ENCODE assay signal across 9 cellular contexts in genomic region chr2:44937688-44938240, GRCh38. TPM values are rescaled to one million over a fixed set of nuclear protein-coding genes. Genes with fewer than 3 reads are reported as not detected.
DNase-seq lines count a peak whose midpoint lies in the region; ATAC-seq, FAIRE-seq and TF ChIP-seq lines count a peak whose summit lies in the region.
"Had no signal": no experiment of that assay in that cellular context is flagged by ENCODE, and none has a peak within 500 bp of the region (broad histone marks: within the 10 kb centered on the region; RNA-seq: fewer than 3 reads in every experiment).

No MANE protein-coding gene starts in this region.

- H3K4me2 ChIP-seq in GM12878 (ENCODE audit: control insufficient read depth, insufficient read depth) (0 out of 2 replicates have a peak overlapping the region, but pooled peaks have one; percentile 44), parathyroid adenoma (ENCODE audit: low read length) (peak overlapping the region; percentile 35)

- H3K9me3 ChIP-seq in HUES6 (ENCODE audit: control insufficient read depth, insufficient read depth, low read depth, low read length) (no peaks in the 10 kb centered on the region), GM12878 (replicated peaks; ENCODE audit: control insufficient read depth, insufficient read depth, low read length) (peaks cover 2% of the 10 kb centered on the region; the same call in 1 of the 3 replicates), parathyroid adenoma (ENCODE audit: control insufficient read depth, low read length) (no peaks in the 10 kb centered on the region)

- no TSS peak for BruUV-seq in GM12878 (replicated peaks; lab: Mats Ljungman, UMichigan)

- peaks cover 57% of the 10 kb centered on the region for H3K4me1 ChIP-seq in HUES6 (ENCODE audit: control insufficient read depth, insufficient read depth, low read length)
- no peaks in the 10 kb centered on the region for H3K4me1 ChIP-seq in GM12878 (ENCODE audit: control insufficient read depth, insufficient read depth, low read length)
- peaks cover 3% of the 10 kb centered on the region for H3K4me1 ChIP-seq in parathyroid adenoma

- TF ChIP-seq EP300 in GM12878 (IDR thresholded peaks at IDR 0.05; ENCODE audit: borderline replicate concordance in 1 of 2, control insufficient read depth in 1 of 2, low read depth in 2 of 2, low read length in 2 of 2), result no peak

- no peak for FAIRE-seq in GM12878 (lab: Jason Lieb, UNC)

- DNase-seq in GM12878 (ENCODE audit: low read depth, low spot score) (no peak), NK-92 (lab: John Stamatoyannopoulos, UW; ENCODE audit: unreplicated experiment) (no peak)
- no peak for DNase-seq in stimulated activated CD4-positive, alpha-beta T cell treated with anti-CD3 and anti-CD28 coated beads, Interleukin-1b, Interleukin-23, amount 100 ng/mL, for 48 hours
- no peak for DNase-seq in activated naive CD4-positive, alpha-beta T cell (lab: John Stamatoyannopoulos, UW)
- DNase-seq: NCI-H2081 treated with DMSO at 0.1 percent for 48 hours had no signal

- WGBS in GM12878 (ENCODE audit: insufficient coverage, insufficient replicate concordance, low lambda C conversion rate, missing lambda C conversion rate), result 31% methylated on average over 35 of the region's 35 CpGs

- TF ChIP-seq POLR2A in GM12878 (IDR thresholded peaks at IDR 0.05; ENCODE audit: low read depth, low read length), result no peak

- H3K36me3 ChIP-seq in HUES6 (ENCODE audit: control insufficient read depth, insufficient read depth, low read length) (no peaks in the 10 kb centered on the region), GM12878 (ENCODE audit: control insufficient read depth in 2 of 2, insufficient read depth in 2 of 2, low read length in 1 of 2) (no peaks in the 10 kb centered on the region), parathyroid adenoma (ENCODE audit: control insufficient read depth, insufficient read depth, low read length) (no peaks in the 10 kb centered on the region)

- no peak for TF ChIP-seq RAD21 in GM12878 (IDR thresholded peaks at IDR 0.05; ENCODE audit: insufficient read depth, low read depth, low read length)

- no peak overlapping the region for H3K9ac ChIP-seq in HUES6 (ENCODE audit: low read length)
- H3K9ac ChIP-seq in GM12878 (ENCODE audit: control insufficient read depth, insufficient read depth, low read length), result no peak overlapping the region
- H3K9ac ChIP-seq in parathyroid adenoma, result no peak overlapping the region

- H3K4me3 ChIP-seq in GM12875 (ENCODE audit: low read depth, low read length), result no peak overlapping the region
- peak overlapping the region; percentile 56 for H3K4me3 ChIP-seq in HUES6 (ENCODE audit: low read depth, low read length)
- H3K4me3 ChIP-seq in GM12878, result no peak overlapping the region
- H3K4me3 ChIP-seq in parathyroid adenoma (ENCODE audit: low read depth, low read length), result no peak overlapping the region

- POLR2A ChIA-PET in GM12878 (lab: Charles Lee), result no interaction called here

- H2AFZ ChIP-seq in GM12878 (ENCODE audit: control insufficient read depth, low read depth, low read length) (peak overlapping the region; percentile 12; the same call in 1 of the 2 replicates), parathyroid adenoma (peak overlapping the region; percentile 57)

- no peaks in the 10 kb centered on the region for H4K20me1 ChIP-seq in GM12878 (ENCODE audit: control insufficient read depth, insufficient read depth)

- intact Hi-C loops in GM12878 (cut with micrococcal nuclease; ENCODE audit: unreplicated experiment), result no loop called here

- peaks cover 100% of the 10 kb centered on the region for H3K27me3 ChIP-seq in HUES6 (ENCODE audit: control insufficient read depth, insufficient read depth, low read length)
- peaks cover 32 to 41% of the 10 kb centered on the region in 2 experiments for H3K27me3 ChIP-seq in GM12878 (replicated peaks in 1 of 2; ENCODE audit: control insufficient read depth in 2 of 2, insufficient read depth in 2 of 2, low read length in 1 of 2)
- peaks cover 22% of the 10 kb centered on the region for H3K27me3 ChIP-seq in parathyroid adenoma (ENCODE audit: control insufficient read depth, insufficient read depth, low read length)

- TF ChIP-seq CTCF in GM12875 (IDR thresholded peaks at IDR 0.05; ENCODE audit: borderline replicate concordance, insufficient read depth, low read depth, low read length) (peak; percentile 22; the same call in 1 of the 2 replicates), GM12878 (IDR thresholded peaks at IDR 0.05 in 2 of 3, conservative IDR thresholded peaks at IDR 0.05 in 1 of 3; ENCODE audit: control insufficient read depth in 2 of 3, extremely low read depth in 1 of 3, insufficient read depth in 1 of 3, low read depth in 3 of 3, low read length in 3 of 3) (no peak; a peak in 1 of 6 replicates), parathyroid adenoma (IDR thresholded peaks at IDR 0.05) (no peak)

- in situ Hi-C loops in GM12878 (cut with MboI), result no loop called here

- no peaks in the 10 kb centered on the region for H3K79me2 ChIP-seq in GM12878 (ENCODE audit: control insufficient read depth, insufficient read depth, low read length)
- H3K79me2 ChIP-seq in parathyroid adenoma, result no peaks in the 10 kb centered on the region

- SMC1A ChIA-PET in GM12878 (lab: Charles Lee; ENCODE audit: uncharacterized antibody, unreplicated experiment), result interaction anchor here (1.1 kb wide), 1 partner anchor 458 kb away, joined by 3 read pairs; no protein-coding TSS in a partner anchor

- CTCF ChIA-PET in GM12878 (lab: Yijun Ruan, JAX), result interaction anchor here (0.8 to 1.9 kb wide), 4 partner anchors 12 to 457 kb away, joined by 3 to 8 read pairs (median 3); no protein-coding TSS in a partner anchor

- H3K27ac ChIP-seq in HUES6 (ENCODE audit: low read depth, low read length), result no peak overlapping the region
- H3K27ac ChIP-seq in GM12878 (ENCODE audit: control insufficient read depth, insufficient read depth), result no peak overlapping the region
- no peak overlapping the region for H3K27ac ChIP-seq in parathyroid adenoma

- RAD21 ChIA-PET in GM12878 (lab: Charles Lee; ENCODE audit: unreplicated experiment), result interaction anchor here (1.0 to 1.2 kb wide), 2 partner anchors 292 to 457 kb away, joined by 3 read pairs; no protein-coding TSS in a partner anchor

- ATAC-seq in GM12878, result peak; percentile 65

TF ChIP-seq in GM12878, 131 proteins besides CTCF, POLR2A, EP300 and RAD21:
- TF ChIP-seq RB1 (IDR thresholded peaks at IDR 0.05; ENCODE audit: borderline replicate concordance), result no peak
- no peak for TF ChIP-seq POLR2AphosphoS5 (IDR thresholded peaks at IDR 0.05; ENCODE audit: low read length)
- no peak for TF ChIP-seq BACH1 (IDR thresholded peaks at IDR 0.05; ENCODE audit: borderline replicate concordance)
- no peak for TF ChIP-seq CEBPB (IDR thresholded peaks at IDR 0.05; ENCODE audit: borderline replicate concordance in 1 of 2, low read depth in 2 of 2, low read length in 2 of 2)
- no peak for TF ChIP-seq BRCA1 (IDR thresholded peaks at IDR 0.05; ENCODE audit: low read depth, low read length)
- TF ChIP-seq TARDBP (IDR thresholded peaks at IDR 0.05; ENCODE audit: borderline replicate concordance), result no peak
- TF ChIP-seq RELA (IDR thresholded peaks at IDR 0.05; ENCODE audit: borderline replicate concordance, partially characterized antibody), result no peak
- TF ChIP-seq ZNF274 (IDR thresholded peaks at IDR 0.05; ENCODE audit: insufficient read depth, insufficient read length), result no peak

RNA-seq across cellular contexts. Expression of gene SIX3, which starts 3.7 kb away (rescaled TPM):
- total RNA-seq in GM12878 (2013; cell fraction: nucleolus; rRNA removed), result 0.15 and 0.49 TPM in 2 replicates
- total RNA-seq in GM12878 (2014; rRNA removed) (not detected in 2 replicates), GM12878 (2014; rRNA removed; fragmentation: Illumina TruSeq; extraction: Trizol) (not detected in 2 replicates), GM12878 (2021) (0.21 and 0.26 TPM in 2 replicates)
- not detected for polyA plus RNA-seq in GM12878 (2011; ENCODE audit: low read depth)
- polyA plus RNA-seq in GM12878 (2011; rRNA removed) (not detected in 2 replicates), GM12878 (2014; fragmentation: Illumina TruSeq; extraction: Trizol) (0.14 and 0.19 TPM in 2 replicates), GM12878 (2014; fragmentation: Nextera tagmentation; extraction: Ambion mirVana) (under 1 TPM; 0.05 TPM), GM12878 (2014; rRNA removed) (0.33 and 0.42 TPM in 2 replicates), GM12878 (2016; fragmentation: Nextera tagmentation; extraction: Ambion mirVana) (under 1 TPM in 1 of 2 experiments, not detected in 1; 0.07 TPM)
- polyA plus RNA-seq in GM12878 (2011; cell fraction: cytosol; rRNA removed), result not detected in 2 replicates
- polyA plus RNA-seq in GM12878 (2011; cell fraction: nucleus; rRNA removed), result not detected in 2 replicates
- polyA plus RNA-seq in GM12878 (2012), result 0.10 TPM in 1 of 2 replicates, not detected in the other
- polyA minus RNA-seq in GM12878 (2011; rRNA and poly(A)+ RNA removed), result not detected in 2 replicates
- polyA minus RNA-seq in GM12878 (2011; cell fraction: cytosol; rRNA and poly(A)+ RNA removed), result not detected in 2 replicates
- not detected in 2 replicates for polyA minus RNA-seq in GM12878 (2011; cell fraction: nucleus; rRNA and poly(A)+ RNA removed)
- total RNA-seq: skeletal muscle tissue had no signal
